ENCODE assay signal across 12 cellular contexts in the genomic region with DNA sequence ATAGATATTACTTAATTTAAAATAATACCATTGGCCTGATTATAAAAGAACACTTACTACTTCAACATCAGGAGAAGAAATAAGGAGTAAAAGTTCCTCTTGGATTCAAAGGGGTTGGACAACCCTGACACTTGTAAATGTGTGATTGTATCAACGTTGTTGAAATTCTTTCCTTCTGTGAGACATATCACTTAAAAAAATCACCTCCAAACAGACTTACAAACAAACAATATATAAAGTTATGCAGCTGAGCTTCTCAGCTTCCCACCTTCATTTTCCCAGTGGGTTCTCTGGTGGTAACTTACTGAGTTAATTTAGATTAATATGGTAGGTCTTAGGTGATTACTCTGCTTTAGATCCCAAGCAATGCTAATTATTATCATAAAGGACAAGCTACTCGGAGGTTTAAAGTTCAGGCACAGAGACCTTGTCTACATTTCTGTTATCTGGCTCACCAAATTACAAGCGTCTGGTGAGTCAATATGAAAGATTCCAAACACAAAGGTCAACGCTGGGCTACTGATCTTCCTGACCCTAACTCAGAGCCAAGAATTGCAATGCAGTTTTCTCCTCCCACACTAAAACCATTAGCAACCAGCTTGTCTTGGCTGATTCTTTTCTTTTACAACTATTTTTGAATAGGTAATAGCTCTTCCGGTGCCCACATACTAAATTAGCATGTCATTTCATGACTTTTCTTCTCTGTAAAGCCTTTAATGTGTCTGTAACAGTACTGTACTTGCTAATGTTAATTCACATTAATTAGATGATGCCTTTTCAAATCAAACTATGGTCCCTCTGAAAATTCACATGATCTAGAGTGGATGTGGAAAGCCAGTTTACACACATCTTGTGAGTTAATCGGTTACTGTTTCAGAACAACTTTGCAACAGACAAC.
DNase-seq lines count a peak whose midpoint lies in the region; ATAC-seq, FAIRE-seq and TF ChIP-seq lines count a peak whose summit lies in the region.
"Had no signal": no experiment of that assay in that cellular context is flagged by ENCODE, and none has a peak within 500 bp of the region (broad histone marks: within the 10 kb centered on the region; RNA-seq: fewer than 3 reads in every experiment).

No MANE protein-coding gene starts in this region.

- no peaks in the 10 kb centered on the region for H3K27me3 ChIP-seq in left lung
- H3K27me3 ChIP-seq in spleen (replicated peaks in 1 of 7): no peaks in the 10 kb centered on the region
- H3K27me3 ChIP-seq: transverse colon had no signal

- H3K4me1 ChIP-seq in left lung (peaks cover 0 to 4% of the 10 kb centered on the region in 2 donors), spleen (peaks cover 0 to 20% (median 0%) of the 10 kb centered on the region in 6 donors)

- DNase-seq in A172 (ENCODE audit: low spot score) (peak; percentile 15), HuH-7 (ENCODE audit: low spot score) (peak; percentile 64), astrocyte of the spinal cord (ENCODE audit: low read depth, low spot score) (peak; percentile 39), left lung (no peak), GM12891 (ENCODE audit: insufficient read length, low spot score) (no peak), NCI-H1048 (lab: John Stamatoyannopoulos, UW) (no peak), spleen (no peak)
- DNase-seq in activated naive CD8-positive, alpha-beta T cell treated with anti-CD3 and anti-CD28 coated beads for 36 hours: no peak
- DNase-seq: activated T-cell treated with anti-CD3 and anti-CD28 coated beads, Interleukin-2, amount 50 U/mL, for 1 hour; hypothalamus; transverse colon had no signal

- H3K4me3 Mint-ChIP-seq in activated naive CD8-positive, alpha-beta T cell treated with anti-CD3 and anti-CD28 coated beads for 36 hours: no peak overlapping the region

- in situ Hi-C loops in astrocyte of the spinal cord (cut with HindIII; ENCODE audit: low sequenced_read_pairs): no loop called here

- no peak for TF ChIP-seq POLR2A in GM12891 (IDR thresholded peaks at IDR 0.05; ENCODE audit: low read depth, low read length)
- TF ChIP-seq POLR2A in spleen (IDR thresholded peaks at IDR 0.05): no peak

- H3K36me3 ChIP-seq in left lung (no peaks in the 10 kb centered on the region), spleen (no peaks in the 10 kb centered on the region)
- H3K36me3 ChIP-seq: transverse colon had no signal

- H3K27ac ChIP-seq in left lung (no peak overlapping the region), spleen (peak overlapping the region in 4 of 8 donors; percentile 9 to 49 (median 30))
- H3K27ac ChIP-seq: KMS-11 had no signal

- H3K27ac Mint-ChIP-seq in activated naive CD8-positive, alpha-beta T cell treated with anti-CD3 and anti-CD28 coated beads for 36 hours: no peak overlapping the region

- 67 to 78% (median 72%) methylated on average over 6 of the region's 6 CpGs for WGBS in spleen, 5 donors

- H3K36me3 Mint-ChIP-seq in activated naive CD8-positive, alpha-beta T cell treated with anti-CD3 and anti-CD28 coated beads for 36 hours: peaks cover 3% of the 10 kb centered on the region

- H3K4me3 ChIP-seq in astrocyte of the spinal cord (ENCODE audit: low read depth, low read length): no peak overlapping the region
- H3K4me3 ChIP-seq in left lung: no peak overlapping the region
- H3K4me3 ChIP-seq in spleen: no peak overlapping the region
- H3K4me3 ChIP-seq: transverse colon had no signal

- intact Hi-C loops in left lung (cut with DNase I): loop anchor here in 1 of 2 donors (10.0 kb wide), 1 partner anchor 175 kb away; no protein-coding TSS in a partner anchor
- intact Hi-C loops in spleen (cut with DNase I; ENCODE audit: low total_unique reads): no loop called here

- no peaks in the 10 kb centered on the region for H3K27me3 Mint-ChIP-seq in activated naive CD8-positive, alpha-beta T cell treated with anti-CD3 and anti-CD28 coated beads for 36 hours

- no peak for TF ChIP-seq CTCF in astrocyte of the spinal cord (IDR thresholded peaks at IDR 0.05; ENCODE audit: low read depth, low read length)
- no peak for TF ChIP-seq CTCF in left lung (IDR thresholded peaks at IDR 0.05)
- TF ChIP-seq CTCF in spleen (IDR thresholded peaks at IDR 0.05 in 8 of 11, conservative IDR thresholded peaks at IDR 0.05 in 3 of 11): no peak

- H3K9me3 ChIP-seq in left lung: no peaks in the 10 kb centered on the region
- no peaks in the 10 kb centered on the region for H3K9me3 ChIP-seq in spleen
- H3K9me3 ChIP-seq: transverse colon had no signal

- FAIRE-seq in GM12891 (lab: Jason Lieb, UNC): no peak

- peaks cover 4% of the 10 kb centered on the region for H3K4me1 Mint-ChIP-seq in activated naive CD8-positive, alpha-beta T cell treated with anti-CD3 and anti-CD28 coated beads for 36 hours

- no peaks in the 10 kb centered on the region for H3K9me3 Mint-ChIP-seq in activated naive CD8-positive, alpha-beta T cell treated with anti-CD3 and anti-CD28 coated beads for 36 hours

- peak; percentile 34 for ATAC-seq in left lung

TF ChIP-seq in GM12891, 5 proteins besides CTCF, POLR2A, EP300 and RAD21:
- no peak for TF ChIP-seq SPI1 (IDR thresholded peaks at IDR 0.05; ENCODE audit: low read depth, low read length)
- no peak for TF ChIP-seq TAF1 (IDR thresholded peaks at IDR 0.05; ENCODE audit: low read depth, low read length)
- no peak for TF ChIP-seq PAX5 (IDR thresholded peaks at IDR 0.05; ENCODE audit: insufficient read depth, low read length, severe bottlenecking)
- no peak for TF ChIP-seq POU2F2 (IDR thresholded peaks at IDR 0.05; ENCODE audit: low read depth, low read length)
- TF ChIP-seq POLR2AphosphoS5 (IDR thresholded peaks at IDR 0.05; ENCODE audit: low read depth, low read length): no peak

Comparison
In these comparisons a context has a peak if more than half of its experiments do, and no peak if none do; other contexts are left out.
1. DNase-seq: peak in A172 (single experiment), HuH-7 (single experiment) and astrocyte of the spinal cord (single experiment); none in left lung (0 of 2), GM12891 (single experiment), NCI-H1048 (single experiment), spleen (single experiment) and activated naive CD8-positive, alpha-beta T cell treated with anti-CD3 and anti-CD28 coated beads for 36 hours (single experiment).